21 cellular contexts compared by ENCODE assay signal in the genomic region with DNA sequence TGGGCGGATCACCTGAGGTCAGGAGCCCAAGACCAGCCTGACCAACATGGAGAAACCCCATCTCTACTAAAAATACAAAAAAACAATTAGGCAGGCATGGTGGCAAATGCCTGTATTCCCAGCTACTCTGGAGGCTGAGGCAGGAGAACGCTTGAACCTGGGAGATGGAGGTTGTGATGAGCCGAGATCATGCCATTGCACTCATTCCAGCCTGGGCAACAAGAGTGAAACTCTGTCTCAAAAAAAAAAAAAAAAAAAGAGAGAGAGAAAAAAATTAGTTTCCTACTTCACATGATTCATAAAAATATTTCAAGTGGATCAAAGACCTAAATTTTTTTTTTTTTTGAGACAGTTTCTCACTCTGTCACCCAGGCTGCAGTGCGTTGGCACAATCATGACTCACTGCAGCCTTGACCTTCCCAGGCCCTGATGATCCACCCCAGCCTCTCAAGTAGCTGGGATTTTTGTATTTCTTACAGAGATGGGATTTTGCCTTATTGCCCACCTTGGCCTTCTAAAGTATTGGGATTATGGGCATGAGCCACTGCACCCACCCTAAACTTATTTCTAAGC. TPM values are rescaled to one million over a fixed set of nuclear protein-coding genes. Genes with fewer than 3 reads are reported as not detected.
DNase-seq lines count a peak whose midpoint lies in the region; ATAC-seq, FAIRE-seq and TF ChIP-seq lines count a peak whose summit lies in the region.
"Had no signal": no experiment of that assay in that cellular context is flagged by ENCODE, and none has a peak within 500 bp of the region (broad histone marks: within the 10 kb centered on the region; RNA-seq: fewer than 3 reads in every experiment).

No MANE protein-coding gene starts in this region.

- H3K4me3 Mint-ChIP-seq in activated CD4-positive, alpha-beta T cell treated with anti-CD3 and anti-CD28 coated beads, Interleukin-2, amount 10 ng/mL, durations not matched to agents 24 days and 14 days: no peak overlapping the region
- H3K4me3 Mint-ChIP-seq in astrocyte (ENCODE audit: unreplicated experiment) (no peak overlapping the region), T-cell (no peak overlapping the region)
- H3K4me3 Mint-ChIP-seq: brain, GM23338 had no signal

- intact Hi-C loops in activated CD4-positive, alpha-beta T cell treated with anti-CD3 and anti-CD28 coated beads, Interleukin-2, amount 10 ng/mL, durations not matched to agents 24 days and 14 days (cut with micrococcal nuclease): no loop called here

- H3K4me3 ChIP-seq in astrocyte (ENCODE audit: insufficient read depth, low read depth, low read length): no peak overlapping the region
- H3K4me3 ChIP-seq: GM23338, transverse colon had no signal

- ATAC-seq in T-cell (replicated peaks in 1 of 4): no peak
- no peak for ATAC-seq in GM18873 (IDR thresholded peaks at IDR 0.05; ENCODE audit: low FRiP score, unreplicated experiment)
- ATAC-seq: GM23338, right cardiac atrium had no signal

- H3K4me1 ChIP-seq in astrocyte (ENCODE audit: insufficient read depth, low read length): no peaks in the 10 kb centered on the region
- H3K4me1 ChIP-seq: transverse colon had no signal

- no peaks in the 10 kb centered on the region for H3K27me3 Mint-ChIP-seq in activated CD4-positive, alpha-beta T cell treated with anti-CD3 and anti-CD28 coated beads, Interleukin-2, amount 10 ng/mL, durations not matched to agents 24 days and 14 days
- no peaks in the 10 kb centered on the region for H3K27me3 Mint-ChIP-seq in astrocyte (ENCODE audit: low read depth, unreplicated experiment)
- no peaks in the 10 kb centered on the region for H3K27me3 Mint-ChIP-seq in T-cell
- H3K27me3 Mint-ChIP-seq: brain had no signal

- peaks cover 40% of the 10 kb centered on the region for H3K36me3 Mint-ChIP-seq in activated CD4-positive, alpha-beta T cell treated with anti-CD3 and anti-CD28 coated beads, Interleukin-2, amount 10 ng/mL, durations not matched to agents 24 days and 14 days (ENCODE audit: low read depth)
- H3K36me3 Mint-ChIP-seq in astrocyte (ENCODE audit: low read depth, unreplicated experiment) (peaks cover 7% of the 10 kb centered on the region), T-cell (peaks cover 44% of the 10 kb centered on the region)

- H3K79me2 ChIP-seq in astrocyte (ENCODE audit: insufficient read depth, low read length): no peaks in the 10 kb centered on the region

- no peak for FAIRE-seq in astrocyte (lab: Jason Lieb, UNC)

- peaks cover 2% of the 10 kb centered on the region for H3K4me1 Mint-ChIP-seq in activated CD4-positive, alpha-beta T cell treated with anti-CD3 and anti-CD28 coated beads, Interleukin-2, amount 10 ng/mL, durations not matched to agents 24 days and 14 days
- H3K4me1 Mint-ChIP-seq in astrocyte (ENCODE audit: low read depth, unreplicated experiment) (no peaks in the 10 kb centered on the region), T-cell (no peaks in the 10 kb centered on the region)
- H3K4me1 Mint-ChIP-seq: brain, GM23338 had no signal

- no peaks in the 10 kb centered on the region for H3K9me3 Mint-ChIP-seq in activated CD4-positive, alpha-beta T cell treated with anti-CD3 and anti-CD28 coated beads, Interleukin-2, amount 10 ng/mL, durations not matched to agents 24 days and 14 days
- H3K9me3 Mint-ChIP-seq in astrocyte (ENCODE audit: unreplicated experiment) (no peaks in the 10 kb centered on the region), T-cell (no peaks in the 10 kb centered on the region)
- H3K9me3 Mint-ChIP-seq: brain, GM23338 had no signal

- H3K9me3 ChIP-seq in astrocyte (ENCODE audit: insufficient read depth, low read depth, low read length): no peaks in the 10 kb centered on the region
- H3K9me3 ChIP-seq: transverse colon had no signal

- no peaks in the 10 kb centered on the region for H3K27me3 ChIP-seq in astrocyte (ENCODE audit: insufficient read depth, low read length)
- H3K27me3 ChIP-seq: transverse colon had no signal

- no peak overlapping the region for H2AFZ ChIP-seq in astrocyte (ENCODE audit: low read depth, low read length)
- H2AFZ ChIP-seq: GM23338 had no signal

- TF ChIP-seq CTCF in astrocyte (IDR thresholded peaks at IDR 0.05; ENCODE audit: insufficient read depth, low read depth, low read length): no peak

- peaks cover 21% of the 10 kb centered on the region for H3K36me3 ChIP-seq in astrocyte (ENCODE audit: insufficient read depth, low read length)

- H3K27ac ChIP-seq in astrocyte (ENCODE audit: low read depth, low read length): no peak overlapping the region
- H3K27ac ChIP-seq: transverse colon had no signal

- no peaks in the 10 kb centered on the region for H4K20me1 ChIP-seq in astrocyte (ENCODE audit: insufficient read depth, low read length)

- H3K4me2 ChIP-seq in astrocyte (ENCODE audit: low read length): no peak overlapping the region
- H3K4me2 ChIP-seq: GM23338 had no signal

- no peak overlapping the region for H3K9ac ChIP-seq in astrocyte (ENCODE audit: low read length)

- CTCF ChIA-PET in T-cell (lab: Charles Lee): no interaction called here

- H3K27ac Mint-ChIP-seq in activated CD4-positive, alpha-beta T cell treated with anti-CD3 and anti-CD28 coated beads, Interleukin-2, amount 10 ng/mL, durations not matched to agents 24 days and 14 days: no peak overlapping the region
- H3K27ac Mint-ChIP-seq in astrocyte (ENCODE audit: unreplicated experiment) (no peak overlapping the region), T-cell (peak overlapping the region in 1 of 2 donors; percentile 6)
- H3K27ac Mint-ChIP-seq: brain, GM23338 had no signal

- POLR2A ChIA-PET in T-cell (lab: Charles Lee): interaction anchor here in 1 of 2 donors (1.0 kb wide), 1 partner anchor 12 kb away, joined by 6 read pairs; no protein-coding TSS in a partner anchor

- peak; percentile 8 for DNase-seq in activated CD4-positive, alpha-beta T cell treated with anti-CD3 and anti-CD28 coated beads for 48 hours
- no peak for DNase-seq in activated CD4-positive, alpha-beta T cell treated with anti-CD3 and anti-CD28 coated beads, Interleukin-2, amount 10 ng/mL, durations not matched to agents 24 days and 14 days
- DNase-seq in HT1080 (ENCODE audit: low read depth) (peak; percentile 72), astrocyte (ENCODE audit: low read depth) (peak; percentile 20), kidney tubule cell (ENCODE audit: low spot score) (peak; percentile 39), NCI-H526 (lab: John Stamatoyannopoulos, UW) (no peak), T-cell (no peak)
- DNase-seq: activated CD4-positive, CD25-positive, alpha-beta regulatory T cell treated with anti-CD3 and anti-CD28 coated beads, Interleukin-2, amount 50 U/mL, for 72 hours; dermis blood vessel endothelial cell; DMS79; KBM-7; NCI-H1092; NCI-H526 treated with DMSO at 0.1 percent for 48 hours; nucleus accumbens; right cardiac atrium; stimulated activated naive CD4-positive, alpha-beta T cell; T1000; transverse colon had no signal

RNA-seq across cellular contexts. Expression of a gene that starts 24.9 kb away (rescaled TPM):
- 64.5 and 68.6 TPM in 2 replicates for total RNA-seq in activated CD4-positive, alpha-beta T cell treated with anti-CD3 and anti-CD28 coated beads, Interleukin-2, amount 10 ng/mL, durations not matched to agents 24 days and 14 days
- total RNA-seq in HT1080 (2014; rRNA removed; shearing (Covaris generic)): 22.7 and 62.8 TPM in 2 replicates
- polyA plus RNA-seq in HT1080 (2015; cell fraction: cytosol; rRNA removed): 52.0 and 64.2 TPM in 2 replicates
- polyA plus RNA-seq in HT1080 (2015; cell fraction: nucleus; rRNA removed): 43.3 and 51.5 TPM in 2 replicates
- total RNA-seq in astrocyte: 60.5 and 64.1 TPM in 2 replicates
- total RNA-seq in T-cell: 10 to 100 TPM; 38.8 to 48.8 (median 44.8) TPM

RNA-seq across cellular contexts. Expression of a gene that starts 25.0 kb away (rescaled TPM):
- 43.5 and 45.5 TPM in 2 replicates for total RNA-seq in activated CD4-positive, alpha-beta T cell treated with anti-CD3 and anti-CD28 coated beads, Interleukin-2, amount 10 ng/mL, durations not matched to agents 24 days and 14 days
- total RNA-seq in HT1080 (2014; rRNA removed; shearing (Covaris generic)): 30.8 and 45.9 TPM in 2 replicates
- polyA plus RNA-seq in HT1080 (2015; cell fraction: cytosol; rRNA removed): 29.7 and 38.5 TPM in 2 replicates
- 54.3 and 54.7 TPM in 2 replicates for polyA plus RNA-seq in HT1080 (2015; cell fraction: nucleus; rRNA removed)
- total RNA-seq in astrocyte (54.6 and 59.0 TPM in 2 replicates), T-cell (10 to 100 TPM; 38.7 to 46.2 (median 42.3) TPM)

RNA-seq across cellular contexts. Expression of a gene that starts 25.3 kb away (rescaled TPM):
- total RNA-seq in activated CD4-positive, alpha-beta T cell treated with anti-CD3 and anti-CD28 coated beads, Interleukin-2, amount 10 ng/mL, durations not matched to agents 24 days and 14 days: 63.7 and 66.7 TPM in 2 replicates
- 14.0 and 14.1 TPM in 2 replicates for total RNA-seq in HT1080 (2014; rRNA removed; shearing (Covaris generic))
- 16.8 and 23.2 TPM in 2 replicates for polyA plus RNA-seq in HT1080 (2015; cell fraction: cytosol; rRNA removed)
- polyA plus RNA-seq in HT1080 (2015; cell fraction: nucleus; rRNA removed): 62.4 and 66.8 TPM in 2 replicates
- 49.5 and 49.7 TPM in 2 replicates for total RNA-seq in astrocyte
- 100 to 1,000 TPM in 2 of 5 donors, 10 to 100 TPM in 3; 73.0 to 121 (median 86.5) TPM for total RNA-seq in T-cell

Comparison
In these comparisons a context has a peak if more than half of its experiments do, and no peak if none do; other contexts are left out.
1. DNase-seq: peak in activated CD4-positive, alpha-beta T cell treated with anti-CD3 and anti-CD28 coated beads for 48 hours (single experiment), HT1080 (single experiment), astrocyte (single experiment) and kidney tubule cell (single experiment); none in activated CD4-positive, alpha-beta T cell treated with anti-CD3 and anti-CD28 coated beads, Interleukin-2, amount 10 ng/mL, durations not matched to agents 24 days and 14 days (single experiment), NCI-H526 (0 of 2) and T-cell (0 of 34).